1 cellular context compared by ENCODE assay signal in the genomic region with DNA sequence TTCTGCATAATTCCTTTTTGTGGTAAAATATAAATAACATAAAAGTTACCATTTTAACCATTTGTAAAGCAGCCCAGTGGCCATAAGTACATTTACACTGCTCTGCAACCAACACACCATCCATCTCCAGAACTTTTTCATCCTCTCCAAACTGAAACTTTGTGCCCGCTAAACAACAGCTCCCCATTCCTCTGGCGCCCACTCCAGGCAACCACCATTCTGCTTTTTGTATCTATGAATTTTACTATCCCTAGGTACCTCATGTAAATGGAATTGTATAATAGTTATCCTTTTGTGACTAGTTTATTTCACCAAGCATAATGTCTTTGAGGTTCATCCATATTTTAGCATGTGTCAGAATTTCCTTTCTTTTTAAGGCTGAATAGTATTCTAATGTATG.
A peak's percentile ranks its signal among the peaks of the same experiment; 100 is the strongest.
TF ChIP-seq lines count a peak whose summit lies in the region.

No MANE protein-coding gene starts in this region.

TF ChIP-seq in K562, 482 proteins besides CTCF, POLR2A, EP300 and RAD21 (continued from another document):
- TF ChIP-seq CEBPB (tag; IDR thresholded peaks at IDR 0.05) (no peak), NR2F6 (CRISPR knock-in tag; IDR thresholded peaks at IDR 0.05) (no peak), NR1H2 (CRISPR knock-in tag; IDR thresholded peaks at IDR 0.05) (no peak), ZNF263 (CRISPR knock-in tag; IDR thresholded peaks at IDR 0.05; ENCODE audit: borderline replicate concordance) (no peak)
- TF ChIP-seq, protein P1, sequence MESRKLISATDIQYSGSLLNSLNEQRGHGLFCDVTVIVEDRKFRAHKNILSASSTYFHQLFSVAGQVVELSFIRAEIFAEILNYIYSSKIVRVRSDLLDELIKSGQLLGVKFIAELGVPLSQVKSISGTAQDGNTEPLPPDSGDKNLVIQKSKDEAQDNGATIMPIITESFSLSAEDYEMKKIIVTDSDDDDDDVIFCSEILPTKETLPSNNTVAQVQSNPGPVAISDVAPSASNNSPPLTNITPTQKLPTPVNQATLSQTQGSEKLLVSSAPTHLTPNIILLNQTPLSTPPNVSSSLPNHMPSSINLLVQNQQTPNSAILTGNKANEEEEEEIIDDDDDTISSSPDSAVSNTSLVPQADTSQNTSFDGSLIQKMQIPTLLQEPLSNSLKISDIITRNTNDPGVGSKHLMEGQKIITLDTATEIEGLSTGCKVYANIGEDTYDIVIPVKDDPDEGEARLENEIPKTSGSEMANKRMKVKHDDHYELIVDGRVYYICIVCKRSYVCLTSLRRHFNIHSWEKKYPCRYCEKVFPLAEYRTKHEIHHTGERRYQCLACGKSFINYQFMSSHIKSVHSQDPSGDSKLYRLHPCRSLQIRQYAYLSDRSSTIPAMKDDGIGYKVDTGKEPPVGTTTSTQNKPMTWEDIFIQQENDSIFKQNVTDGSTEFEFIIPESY (CRISPR knock-in tag; IDR thresholded peaks at IDR 0.05), result 0 out of 2 replicates have a peak, but pooled peaks have one; percentile 19
